In genomic region chr19:4122480-4122879, GRCh38 we compare ENCODE assay signal across 10 cellular contexts. TPM values are rescaled to one million over a fixed set of nuclear protein-coding genes. Genes with fewer than 3 reads are reported as not detected.
A peak's percentile ranks its signal among the peaks of the same experiment; 100 is the strongest.
DNase-seq lines count a peak whose midpoint lies in the region; ATAC-seq, FAIRE-seq and TF ChIP-seq lines count a peak whose summit lies in the region.
"Had no signal": no experiment of that assay in that cellular context is flagged by ENCODE, and none has a peak within 500 bp of the region (broad histone marks: within the 10 kb centered on the region; RNA-seq: fewer than 3 reads in every experiment).

No MANE protein-coding gene starts in this region.

- ATAC-seq in HG03520 (IDR thresholded peaks at IDR 0.05; ENCODE audit: unreplicated experiment) (no peak), HG02981 (IDR thresholded peaks at IDR 0.05; ENCODE audit: unreplicated experiment) (no peak)

- H3K27ac Mint-ChIP-seq in CD8-positive, alpha-beta memory T cell, result peak overlapping the region; percentile 86 to 99 (median 96)
- H3K27ac Mint-ChIP-seq in endodermal cell, result peak overlapping the region; percentile 91

- no peaks in the 10 kb centered on the region for H3K27me3 ChIP-seq in CD8-positive, alpha-beta memory T cell (ENCODE audit: insufficient read depth, low read length, poor library complexity, severe bottlenecking)
- no peaks in the 10 kb centered on the region for H3K27me3 ChIP-seq in endodermal cell (ENCODE audit: control insufficient read depth, insufficient read depth, low read length, poor library complexity, severe bottlenecking)
- H3K27me3 ChIP-seq in neutrophil, result no peaks in the 10 kb centered on the region

- no TSS peak for BruUV-seq in OCI-LY7 (replicated peaks; lab: Mats Ljungman, UMichigan)

- no peaks in the 10 kb centered on the region for H4K20me1 ChIP-seq in OCI-LY7 (ENCODE audit: insufficient read depth, low read length)

- H3K36me3 ChIP-seq in CD8-positive, alpha-beta memory T cell (ENCODE audit: insufficient read depth, low read length), result no peaks in the 10 kb centered on the region
- H3K36me3 ChIP-seq in OCI-LY7 (ENCODE audit: insufficient read depth, low read length) (peaks cover 20% of the 10 kb centered on the region; the same call in 1 of the 2 replicates), endodermal cell (ENCODE audit: control insufficient read depth, insufficient read depth, low read length) (peaks cover 24% of the 10 kb centered on the region), neutrophil (peaks cover 23% of the 10 kb centered on the region)

- H3K4me1 Mint-ChIP-seq in CD8-positive, alpha-beta memory T cell, result peaks cover 18 to 37% (median 20%) of the 10 kb centered on the region in 3 donors
- H3K4me1 Mint-ChIP-seq in endodermal cell, result peaks cover 10% of the 10 kb centered on the region

- CTCF ChIA-PET in CD8-positive, alpha-beta memory T cell (lab: Charles Lee), result no interaction called here
- CTCF ChIA-PET in OCI-LY7 (lab: Charles Lee; ENCODE audit: unreplicated experiment), result no interaction called here

- no peaks in the 10 kb centered on the region for H3K9me3 Mint-ChIP-seq in CD8-positive, alpha-beta memory T cell
- no peaks in the 10 kb centered on the region for H3K9me3 Mint-ChIP-seq in endodermal cell

- 88 to 89% methylated on average over 4 to 5 of the region's 5 CpGs for WGBS in endodermal cell (ENCODE audit: insufficient coverage in 1 of 2, insufficient read length in 1 of 2), 2 experiments

- POLR2A ChIA-PET in CD8-positive, alpha-beta memory T cell (lab: Charles Lee), result no interaction called here
- POLR2A ChIA-PET in OCI-LY7 (lab: Charles Lee), result no interaction called here

- peak overlapping the region; percentile 82 for H3K4me3 ChIP-seq in CD8-positive, alpha-beta memory T cell (ENCODE audit: low read length)
- H3K4me3 ChIP-seq in OCI-LY7 (ENCODE audit: low read depth, low read length, poor library complexity, severe bottlenecking) (peak overlapping the region; percentile 75), endodermal cell (ENCODE audit: low read length) (peak overlapping the region; percentile 97), neutrophil (ENCODE audit: low read depth in 1 of 2, low read length in 1 of 2) (peak overlapping the region; percentile 64 to 75)

- FAIRE-seq in GM19239 (lab: Jason Lieb, UNC), result no peak

- DNase-seq in CD8-positive, alpha-beta memory T cell, result no peak
- DNase-seq in OCI-LY7 (ENCODE audit: low spot score) (no peak), endodermal cell (no peak), GM19239 (ENCODE audit: insufficient read length, low spot score) (no peak), SW 1271 (lab: John Stamatoyannopoulos, UW) (no peak)
- DNase-seq: NCI-H524 treated with DMSO at 0.1 percent for 48 hours had no signal

- intact Hi-C loops in OCI-LY7 (cut with micrococcal nuclease; ENCODE audit: unreplicated experiment), result loop anchor here (5.0 kb wide), 1 partner anchor 135 kb away; the partner anchor contains the start of gene EEF2

- peak overlapping the region; percentile 90 to 96 (median 95) for H3K4me3 Mint-ChIP-seq in CD8-positive, alpha-beta memory T cell
- H3K4me3 Mint-ChIP-seq in endodermal cell, result peak overlapping the region; percentile 90

- no peaks in the 10 kb centered on the region for H3K27me3 Mint-ChIP-seq in CD8-positive, alpha-beta memory T cell
- peaks cover 4% of the 10 kb centered on the region for H3K27me3 Mint-ChIP-seq in endodermal cell (ENCODE audit: insufficient read depth)

- no peak overlapping the region for H2AFZ ChIP-seq in OCI-LY7 (ENCODE audit: low read length)

- peaks cover 13% of the 10 kb centered on the region for H3K79me2 ChIP-seq in OCI-LY7 (ENCODE audit: insufficient read depth, low read depth, low read length)

- TF ChIP-seq CTCF in OCI-LY7 (conservative IDR thresholded peaks at IDR 0.05; ENCODE audit: low read length) (no peak), endodermal cell (conservative IDR thresholded peaks at IDR 0.05) (no peak), neutrophil (IDR thresholded peaks at IDR 0.05) (no peak)

- peak overlapping the region; percentile 93 for H3K9ac ChIP-seq in endodermal cell (ENCODE audit: extremely low read depth, low read length, poor library complexity, severe bottlenecking)

- peaks cover 0 to 20% (median under 1%) of the 10 kb centered on the region in 3 donors for H3K36me3 Mint-ChIP-seq in CD8-positive, alpha-beta memory T cell
- H3K36me3 Mint-ChIP-seq in endodermal cell (ENCODE audit: low read depth), result peaks cover 11% of the 10 kb centered on the region

- H3K9me2 ChIP-seq in OCI-LY7 (ENCODE audit: insufficient read depth, low read length), result no peaks in the 10 kb centered on the region

- H3K4me1 ChIP-seq in CD8-positive, alpha-beta memory T cell (ENCODE audit: insufficient read depth, low read length), result peaks cover 17% of the 10 kb centered on the region
- peaks cover 15% of the 10 kb centered on the region for H3K4me1 ChIP-seq in OCI-LY7 (ENCODE audit: insufficient read depth, low read length, poor library complexity, severe bottlenecking)
- H3K4me1 ChIP-seq in endodermal cell (ENCODE audit: control insufficient read depth, insufficient read depth, low read length), result no peaks in the 10 kb centered on the region
- peaks cover 25 to 26% of the 10 kb centered on the region in 2 experiments for H3K4me1 ChIP-seq in neutrophil (ENCODE audit: control insufficient read depth in 1 of 2, insufficient read depth in 1 of 2, low read depth in 1 of 2, low read length in 1 of 2)

- peak overlapping the region; percentile 81 for H3K27ac ChIP-seq in CD8-positive, alpha-beta memory T cell (ENCODE audit: low read depth, low read length)
- H3K27ac ChIP-seq in OCI-LY7 (ENCODE audit: low read depth, low read length, poor library complexity, severe bottlenecking) (no peak overlapping the region), endodermal cell (ENCODE audit: low read depth, low read length) (no peak overlapping the region), neutrophil (peak overlapping the region; percentile 27)

- peak overlapping the region; percentile 99 for H3K4me2 ChIP-seq in OCI-LY7 (ENCODE audit: low read length)

- H3K9me3 ChIP-seq in CD8-positive, alpha-beta memory T cell (ENCODE audit: low read length), result no peaks in the 10 kb centered on the region
- H3K9me3 ChIP-seq in OCI-LY7 (ENCODE audit: low read length) (no peaks in the 10 kb centered on the region), endodermal cell (ENCODE audit: control insufficient read depth, low read length) (no peaks in the 10 kb centered on the region), neutrophil (no peaks in the 10 kb centered on the region)

RNA-seq across cellular contexts. Expression of gene MAP2K2, which starts 1.4 kb away (rescaled TPM):
- total RNA-seq in CD8-positive, alpha-beta memory T cell, result 100 to 1,000 TPM; 161 to 164 TPM
- 122 TPM for polyA plus RNA-seq in CD8-positive, alpha-beta memory T cell
- 84.7 and 105 TPM in 2 replicates for total RNA-seq in OCI-LY7 (2014; rRNA removed; shearing (Covaris generic))
- total RNA-seq in OCI-LY7 (2022) (116 and 120 TPM in 2 replicates), endodermal cell (100 to 1,000 TPM; 191 TPM)
- polyA plus RNA-seq in endodermal cell (2013, experiment 1 of 2), result 129 TPM
- polyA plus RNA-seq in endodermal cell (2013, experiment 2 of 2), result 131 TPM

RNA-seq across cellular contexts. Expression of gene CREB3L3, which starts 31.0 kb away (rescaled TPM):
- total RNA-seq in CD8-positive, alpha-beta memory T cell, result not detected
- 0.07 TPM for polyA plus RNA-seq in CD8-positive, alpha-beta memory T cell
- total RNA-seq in OCI-LY7 (2014; rRNA removed; shearing (Covaris generic)), result 0.08 and 0.09 TPM in 2 replicates
- not detected in 2 replicates for total RNA-seq in OCI-LY7 (2022)
- under 1 TPM; 0.26 to 0.31 TPM for total RNA-seq in endodermal cell
- polyA plus RNA-seq in endodermal cell (2013, experiment 1 of 2), result 0.25 TPM
- polyA plus RNA-seq in endodermal cell (2013, experiment 2 of 2), result not detected
- total RNA-seq: dermis microvascular lymphatic vessel endothelial cell had no signal

RNA-seq across cellular contexts. Expression of gene ZBTB7A, which starts 55.8 kb away (rescaled TPM):
- total RNA-seq in CD8-positive, alpha-beta memory T cell, result 10 to 100 TPM; 44.1 to 46.8 TPM
- 86.1 TPM for polyA plus RNA-seq in CD8-positive, alpha-beta memory T cell
- 13.1 and 17.2 TPM in 2 replicates for total RNA-seq in OCI-LY7 (2014; rRNA removed; shearing (Covaris generic))
- 29.3 and 31.2 TPM in 2 replicates for total RNA-seq in OCI-LY7 (2022)
- total RNA-seq in endodermal cell, result 10 to 100 TPM; 19.2 to 22.1 TPM
- 7.5 TPM for polyA plus RNA-seq in endodermal cell (2013, experiment 1 of 2)
- 7.2 TPM for polyA plus RNA-seq in endodermal cell (2013, experiment 2 of 2)

RNA-seq across cellular contexts. Expression of gene SIRT6, which starts 59.9 kb away (rescaled TPM):
- 10 to 100 TPM; 33.5 to 38.6 TPM for total RNA-seq in CD8-positive, alpha-beta memory T cell
- polyA plus RNA-seq in CD8-positive, alpha-beta memory T cell, result 1.6 TPM
- 29.1 and 31.7 TPM in 2 replicates for total RNA-seq in OCI-LY7 (2014; rRNA removed; shearing (Covaris generic))
- total RNA-seq in OCI-LY7 (2022) (45.3 and 46.2 TPM in 2 replicates), endodermal cell (10 to 100 TPM; 22.1 to 29.1 TPM)
- polyA plus RNA-seq in endodermal cell (2013, experiment 1 of 2), result 21.4 TPM
- polyA plus RNA-seq in endodermal cell (2013, experiment 2 of 2), result 21.3 TPM

Comparison
In these comparisons a context has a peak if more than half of its experiments do, and no peak if none do; other contexts are left out.
1. H3K27ac ChIP-seq: peak in CD8-positive, alpha-beta memory T cell (single experiment) and neutrophil (single experiment); none in OCI-LY7 (single experiment) and endodermal cell (single experiment).
2. Peak in every context shown above with its lines, with median percentiles within 50 percentile points of each other: H3K4me3 ChIP-seq.